In genomic region chr11:69918938-69919650, GRCh38 we compare ENCODE assay signal across 8 cellular contexts.
A peak's percentile ranks its signal among the peaks of the same experiment; 100 is the strongest.
DNase-seq lines count a peak whose midpoint lies in the region; ATAC-seq and TF ChIP-seq lines count a peak whose summit lies in the region.

No MANE protein-coding gene starts in this region.

- H2AFZ ChIP-seq in neuronal stem cell (ENCODE audit: low read length) = peak overlapping the region; percentile 52

- peak overlapping the region; percentile 83 for H3K14ac ChIP-seq in neuronal stem cell (ENCODE audit: low read length)

- intact Hi-C loops in Panc1 (cut with micrococcal nuclease; ENCODE audit: unreplicated experiment) = loop anchor here (1.0 kb wide), 1 partner anchor 277 kb away; no protein-coding TSS in a partner anchor

- H4K8ac ChIP-seq in neuronal stem cell (ENCODE audit: low read depth, low read length) = no peak overlapping the region

- TF ChIP-seq CTCF in AG09319 (IDR thresholded peaks at IDR 0.05; ENCODE audit: low read depth, low read length) = peak; percentile 90
- peak; percentile 99 for TF ChIP-seq CTCF in Panc1 (IDR thresholded peaks at IDR 0.05)
- peak; percentile 74 for TF ChIP-seq CTCF in fibroblast of pulmonary artery (IDR thresholded peaks at IDR 0.05; ENCODE audit: low read length, missing control alignments)

- H3K27me3 ChIP-seq in Panc1 (ENCODE audit: control insufficient read depth, insufficient read depth, low read length) (peaks cover 4% of the 10 kb centered on the region; the same call in 1 of the 2 replicates), neuronal stem cell (ENCODE audit: control insufficient read depth in 3 of 3, insufficient read depth in 3 of 3, low read depth in 1 of 3, low read length in 3 of 3) (peaks cover 0 to 19% (median 19%) of the 10 kb centered on the region in 3 experiments)

- H3K23ac ChIP-seq in neuronal stem cell (ENCODE audit: low read depth, low read length, poor library complexity) = peak overlapping the region; percentile 90

- BruUV-seq in Panc1 (replicated peaks; lab: Mats Ljungman, UMichigan) = no TSS peak

- H3K79me1 ChIP-seq in neuronal stem cell (ENCODE audit: low read depth, low read length) = no peaks in the 10 kb centered on the region

- CTCF ChIA-PET in Panc1 (lab: Charles Lee) = interaction anchor here (0.5 to 1.5 kb wide), 7 partner anchors 27 to 312 kb away, joined by 3 to 8 read pairs (median 4); no protein-coding TSS in a partner anchor

- in situ Hi-C loops in Panc1 (cut with HindIII; ENCODE audit: low pct_unique_long_range_greater_than_20kb, low sequenced_read_pairs) = no loop called here

- no peak overlapping the region for H3K4me2 ChIP-seq in neuronal stem cell (ENCODE audit: insufficient read depth, low read length, poor library complexity, severe bottlenecking)

- peak overlapping the region; percentile 41 for H2BK12ac ChIP-seq in neuronal stem cell (ENCODE audit: low read length)

- H3K4me3 ChIP-seq in Panc1 (ENCODE audit: low read depth in 2 of 2, low read length in 2 of 2) (peak overlapping the region in 1 of 2 experiments; percentile 16; a peak in 1 of 4 replicates), fibroblast of pulmonary artery (replicated peaks; ENCODE audit: low read depth, low read length) (no peak overlapping the region), neuronal stem cell (ENCODE audit: low read length in 2 of 2) (no peak overlapping the region)

- peak overlapping the region; percentile 49 for H2BK5ac ChIP-seq in neuronal stem cell (ENCODE audit: low read length)

- peak overlapping the region; percentile 88 for H3K18ac ChIP-seq in neuronal stem cell (ENCODE audit: low read length)

- DNase-seq in AG09319 (ENCODE audit: extremely low read depth, low read depth) (no peak), H4 (ENCODE audit: low spot score) (peak; percentile 58), Panc1 (ENCODE audit: low read depth, low spot score) (no peak), activated T-helper 1 cell treated with Interleukin-2 at 50 U/mL for 16 hours (ENCODE audit: low read depth) (peak; percentile 44), fibroblast of pulmonary artery (ENCODE audit: low read depth) (peak; percentile 64), neuronal stem cell (ENCODE audit: low spot score) (peak; percentile 68), superior temporal gyrus (ENCODE audit: extremely low spot score) (peak; percentile 55)

- H2AK5ac ChIP-seq in neuronal stem cell (ENCODE audit: low read depth, low read length) = peak overlapping the region; percentile 91

- no peak overlapping the region for H3K27ac ChIP-seq in Panc1 (ENCODE audit: low read length)
- no peak overlapping the region for H3K27ac ChIP-seq in neuronal stem cell (replicated peaks; ENCODE audit: low read length)

- H4K91ac ChIP-seq in neuronal stem cell (ENCODE audit: low read depth, low read length, poor library complexity) = no peak overlapping the region

- H3K9ac ChIP-seq in neuronal stem cell (ENCODE audit: low read depth, low read length, poor library complexity) = no peak overlapping the region

- H3K36me3 ChIP-seq in Panc1 (ENCODE audit: control insufficient read depth, insufficient read depth, low read length) (no peaks in the 10 kb centered on the region), neuronal stem cell (replicated peaks in 1 of 2; ENCODE audit: control insufficient read depth in 2 of 2, insufficient read depth in 2 of 2, low read length in 2 of 2) (no peaks in the 10 kb centered on the region)

- no CpG with 5 or more reads among the region's 32 CpGs for WGBS in neuronal stem cell (ENCODE audit: extremely low coverage in 2 of 2, insufficient read length in 2 of 2, insufficient replicate concordance in 1 of 2), 2 donors

- no peaks in the 10 kb centered on the region for H3K9me3 ChIP-seq in Panc1 (ENCODE audit: control insufficient read depth, insufficient read depth, low read depth, low read length)
- H3K9me3 ChIP-seq in neuronal stem cell (replicated peaks in 1 of 2; ENCODE audit: control insufficient read depth in 2 of 2, insufficient read depth in 1 of 2, low read depth in 1 of 2, low read length in 2 of 2) = no peaks in the 10 kb centered on the region

- peaks cover 24% of the 10 kb centered on the region for H3K4me1 ChIP-seq in Panc1 (ENCODE audit: control insufficient read depth, insufficient read depth, low read length)
- peaks cover 0 to 4% of the 10 kb centered on the region in 2 donors for H3K4me1 ChIP-seq in neuronal stem cell (ENCODE audit: control insufficient read depth in 2 of 2, insufficient read depth in 1 of 2, low read depth in 1 of 2, low read length in 2 of 2)

- H3K4ac ChIP-seq in neuronal stem cell (ENCODE audit: low read length) = no peak overlapping the region

- POLR2A ChIA-PET in Panc1 (lab: Charles Lee) = no interaction called here

- peak overlapping the region; percentile 93 for H2BK15ac ChIP-seq in neuronal stem cell (ENCODE audit: low read length)

- peak; percentile 83 for ATAC-seq in Panc1
- no peak for ATAC-seq in GM18907 (IDR thresholded peaks at IDR 0.05; ENCODE audit: unreplicated experiment)

- H2BK120ac ChIP-seq in neuronal stem cell (ENCODE audit: low read depth, low read length) = no peak overlapping the region

Comparison
In these comparisons a context has a peak if more than half of its experiments do, and no peak if none do; other contexts are left out.
1. DNase-seq: peak in H4 (single experiment), activated T-helper 1 cell treated with Interleukin-2 at 50 U/mL for 16 hours (single experiment), fibroblast of pulmonary artery (single experiment), neuronal stem cell (single experiment) and superior temporal gyrus (single experiment); none in AG09319 (single experiment) and Panc1 (single experiment).
2. Peak in every context shown above with its lines, with median percentiles within 50 percentile points of each other: CTCF ChIP-seq.